ENCODE assay signal across 28 cellular contexts in genomic region chr6:124830506-124830905, GRCh38.
"Had no signal": no experiment of that assay in that cellular context is flagged by ENCODE, and none has a peak within 500 bp of the region (broad histone marks: within the 10 kb centered on the region; RNA-seq: fewer than 3 reads in every experiment).

No MANE protein-coding gene starts in this region.

- DNase-seq: hypothalamus; immature natural killer cell; left ventricle myocardium inferior; mesendoderm; naive B cell; natural killer cell; nephron progenitor cell; occipital lobe; right lobe of liver; stimulated activated CD4-positive, alpha-beta T cell treated with anti-CD3 and anti-CD28 coated beads, Interleukin-12 subunit alpha, Interleukin-12 subunit beta, amount 100 ng/mL, for 4 hours; stimulated activated CD4-positive, alpha-beta T cell treated with anti-CD3 and anti-CD28 coated beads, Interleukin-15, amount 100 ng/mL, for 24 hours; stimulated activated CD4-positive, alpha-beta T cell treated with anti-CD3 and anti-CD28 coated beads, Interleukin-2, amount 100 ng/mL, for 24 hours; stimulated activated CD4-positive, alpha-beta T cell treated with anti-CD3 and anti-CD28 coated beads, Interleukin-4, amount 100 ng/mL, for 1 hour; stimulated activated naive B cell treated with anti-CD40 and anti-IgM and Interleukin-4, amounts not matched to agents 10 μg/mL and 1 μg/mL and 100 μg/mL, for 72 hours; stimulated activated naive CD8-positive, alpha-beta T cell treated with anti-CD3 and anti-CD28 coated beads, Interleukin-15, Interleukin-2, amounts not matched to agents 100 U/mL and 50 U/mL, for 24 hours; stomach; testis; tibial artery; trophoblast cell; upper lobe of right lung had no signal

- H3K9me3 ChIP-seq: left ventricle myocardium inferior, neutrophil, right atrium auricular region, right lobe of liver, stomach, testis, tibial artery, upper lobe of right lung had no signal

- H3K27me3 ChIP-seq: neural progenitor cell, neutrophil, right atrium auricular region, right lobe of liver, stomach, testis, tibial artery, upper lobe of right lung had no signal

- H3K4me3 ChIP-seq: left ventricle myocardium inferior, lung, neural progenitor cell, right atrium auricular region, right lobe of liver, stomach, testis, tibial artery, upper lobe of right lung had no signal

- H3K36me3 Mint-ChIP-seq: immature natural killer cell; mesothelial cell of epicardium; naive B cell; natural killer cell; neural progenitor cell; stimulated activated naive B cell treated with anti-CD40 and anti-IgM and Interleukin-4, amounts not matched to agents 10 μg/mL and 1 μg/mL and 100 μg/mL, for 72 hours had no signal

- H3K36me3 ChIP-seq: left ventricle myocardium inferior, neural progenitor cell, neutrophil, right atrium auricular region, right lobe of liver, stomach, tibial artery, upper lobe of right lung had no signal

- FAIRE-seq: islet of Langerhans, urothelium cell line had no signal

- H3K4me1 ChIP-seq: left ventricle myocardium inferior, neural progenitor cell, right atrium auricular region, right lobe of liver, testis, tibial artery, upper lobe of right lung had no signal

- H3K4me1 Mint-ChIP-seq: immature natural killer cell; mesothelial cell of epicardium; naive B cell; natural killer cell; neural progenitor cell; stimulated activated naive B cell treated with anti-CD40 and anti-IgM and Interleukin-4, amounts not matched to agents 10 μg/mL and 1 μg/mL and 100 μg/mL, for 72 hours had no signal

- H3K27me3 Mint-ChIP-seq: naive B cell; stimulated activated naive B cell treated with anti-CD40 and anti-IgM and Interleukin-4, amounts not matched to agents 10 μg/mL and 1 μg/mL and 100 μg/mL, for 72 hours had no signal

- H3K9me3 Mint-ChIP-seq: mesothelial cell of epicardium; naive B cell; natural killer cell; nephron progenitor cell; neural progenitor cell; stimulated activated naive B cell treated with anti-CD40 and anti-IgM and Interleukin-4, amounts not matched to agents 10 μg/mL and 1 μg/mL and 100 μg/mL, for 72 hours had no signal

- H3K4me3 Mint-ChIP-seq: immature natural killer cell; mesothelial cell of epicardium; naive B cell; natural killer cell; nephron progenitor cell; neural progenitor cell; stimulated activated naive B cell treated with anti-CD40 and anti-IgM and Interleukin-4, amounts not matched to agents 10 μg/mL and 1 μg/mL and 100 μg/mL, for 72 hours had no signal

- ATAC-seq: natural killer cell; right lobe of liver; stimulated activated naive B cell treated with anti-CD40 and anti-IgM and Interleukin-4, amounts not matched to agents 10 μg/mL and 1 μg/mL and 100 μg/mL, for 72 hours; stimulated activated naive CD8-positive, alpha-beta T cell treated with anti-CD3 and anti-CD28 coated beads, Interleukin-15, Interleukin-2, amounts not matched to agents 100 U/mL and 50 U/mL, for 24 hours; upper lobe of right lung had no signal

- H3K27ac Mint-ChIP-seq: immature natural killer cell; mesothelial cell of epicardium; naive B cell; natural killer cell; nephron progenitor cell; neural progenitor cell; progenitor cell of endocrine pancreas; stimulated activated naive B cell treated with anti-CD40 and anti-IgM and Interleukin-4, amounts not matched to agents 10 μg/mL and 1 μg/mL and 100 μg/mL, for 72 hours had no signal

- H3K27ac ChIP-seq: left ventricle myocardium inferior, neural progenitor cell, neutrophil, right atrium auricular region, right lobe of liver, stomach, testis, tibial artery, upper lobe of right lung had no signal
